17 cellular contexts compared by ENCODE assay signal in genomic region chr3:114235431-114235830, GRCh38. TPM values are rescaled to one million over a fixed set of nuclear protein-coding genes. Genes with fewer than 3 reads are reported as not detected.
DNase-seq lines count a peak whose midpoint lies in the region; ATAC-seq and TF ChIP-seq lines count a peak whose summit lies in the region.
"Had no signal": no experiment of that assay in that cellular context is flagged by ENCODE, and none has a peak within 500 bp of the region (broad histone marks: within the 10 kb centered on the region; RNA-seq: fewer than 3 reads in every experiment).

No MANE protein-coding gene starts in this region.

- no peak overlapping the region for H2AFZ ChIP-seq in OCI-LY7 (ENCODE audit: low read length)

- no peaks in the 10 kb centered on the region for H3K9me3 ChIP-seq in OCI-LY7 (ENCODE audit: low read length)
- H3K9me3 ChIP-seq: BE2C had no signal

- H3K36me3 Mint-ChIP-seq in activated naive CD4-positive, alpha-beta T cell treated with anti-CD3 and anti-CD28 coated beads, Interleukin-2, amount 10 ng/mL, durations not matched to agents 7 days and 5 days, result peaks cover 10% of the 10 kb centered on the region
- H3K36me3 Mint-ChIP-seq in activated CD4-positive, alpha-beta memory T cell treated with anti-CD3 and anti-CD28 coated beads for 36 hours, result peaks cover 8% of the 10 kb centered on the region
- H3K36me3 Mint-ChIP-seq in activated naive CD8-positive, alpha-beta T cell treated with anti-CD3 and anti-CD28 coated beads, Interleukin-2, amount 10 ng/mL, durations not matched to agents 7 days and 5 days, result peaks cover 12% of the 10 kb centered on the region
- no peaks in the 10 kb centered on the region for H3K36me3 Mint-ChIP-seq in stimulated activated effector memory CD8-positive, alpha-beta T cell treated with anti-CD3 and anti-CD28 coated beads, Interleukin-12 subunit alpha, Interleukin-12 subunit beta, amount 100 ng/mL, for 72 hours

- no peak overlapping the region for H3K4me3 Mint-ChIP-seq in activated naive CD4-positive, alpha-beta T cell treated with anti-CD3 and anti-CD28 coated beads, Interleukin-2, amount 10 ng/mL, durations not matched to agents 7 days and 5 days
- H3K4me3 Mint-ChIP-seq in activated CD4-positive, alpha-beta memory T cell treated with anti-CD3 and anti-CD28 coated beads for 36 hours, result no peak overlapping the region
- peak overlapping the region; percentile 49 for H3K4me3 Mint-ChIP-seq in activated naive CD8-positive, alpha-beta T cell treated with anti-CD3 and anti-CD28 coated beads, Interleukin-2, amount 10 ng/mL, durations not matched to agents 7 days and 5 days
- H3K4me3 Mint-ChIP-seq in stimulated activated effector memory CD8-positive, alpha-beta T cell treated with anti-CD3 and anti-CD28 coated beads, Interleukin-12 subunit alpha, Interleukin-12 subunit beta, amount 100 ng/mL, for 72 hours, result peak overlapping the region; percentile 58
- H3K4me3 Mint-ChIP-seq: HFFc6 had no signal

- intact Hi-C loops in activated CD4-positive, alpha-beta memory T cell treated with anti-CD3 and anti-CD28 coated beads for 36 hours (cut with micrococcal nuclease), result loop anchor here (2.0 kb wide), 1 partner anchor 21 kb away; no protein-coding TSS in a partner anchor
- intact Hi-C loops in OCI-LY7 (cut with micrococcal nuclease; ENCODE audit: unreplicated experiment), result no loop called here

- H3K27me3 Mint-ChIP-seq in activated naive CD4-positive, alpha-beta T cell treated with anti-CD3 and anti-CD28 coated beads, Interleukin-2, amount 10 ng/mL, durations not matched to agents 7 days and 5 days, result no peaks in the 10 kb centered on the region
- H3K27me3 Mint-ChIP-seq in activated CD4-positive, alpha-beta memory T cell treated with anti-CD3 and anti-CD28 coated beads for 36 hours, result no peaks in the 10 kb centered on the region
- no peaks in the 10 kb centered on the region for H3K27me3 Mint-ChIP-seq in activated naive CD8-positive, alpha-beta T cell treated with anti-CD3 and anti-CD28 coated beads, Interleukin-2, amount 10 ng/mL, durations not matched to agents 7 days and 5 days

- no peaks in the 10 kb centered on the region for H3K36me3 ChIP-seq in OCI-LY7 (ENCODE audit: insufficient read depth, low read length)
- H3K36me3 ChIP-seq: BE2C had no signal

- no TSS peak for BruUV-seq in OCI-LY7 (replicated peaks; lab: Mats Ljungman, UMichigan)

- no peaks in the 10 kb centered on the region for H4K20me1 ChIP-seq in OCI-LY7 (ENCODE audit: insufficient read depth, low read length)

- no peak overlapping the region for H3K27ac ChIP-seq in OCI-LY7 (ENCODE audit: low read depth, low read length, poor library complexity, severe bottlenecking)

- H3K4me1 Mint-ChIP-seq in activated naive CD4-positive, alpha-beta T cell treated with anti-CD3 and anti-CD28 coated beads, Interleukin-2, amount 10 ng/mL, durations not matched to agents 7 days and 5 days, result peaks cover 58% of the 10 kb centered on the region
- peaks cover 60% of the 10 kb centered on the region for H3K4me1 Mint-ChIP-seq in activated CD4-positive, alpha-beta memory T cell treated with anti-CD3 and anti-CD28 coated beads for 36 hours (ENCODE audit: low read depth)
- peaks cover 44% of the 10 kb centered on the region for H3K4me1 Mint-ChIP-seq in activated naive CD8-positive, alpha-beta T cell treated with anti-CD3 and anti-CD28 coated beads, Interleukin-2, amount 10 ng/mL, durations not matched to agents 7 days and 5 days
- peaks cover 44% of the 10 kb centered on the region for H3K4me1 Mint-ChIP-seq in stimulated activated effector memory CD8-positive, alpha-beta T cell treated with anti-CD3 and anti-CD28 coated beads, Interleukin-12 subunit alpha, Interleukin-12 subunit beta, amount 100 ng/mL, for 72 hours

- no peak for ATAC-seq in activated naive CD8-positive, alpha-beta T cell treated with anti-CD3 and anti-CD28 coated beads, Interleukin-2, amount 10 ng/mL, durations not matched to agents 7 days and 5 days (ENCODE audit: low read depth)
- ATAC-seq in stimulated activated effector memory CD8-positive, alpha-beta T cell treated with anti-CD3 and anti-CD28 coated beads, Interleukin-12 subunit alpha, Interleukin-12 subunit beta, amount 100 ng/mL, for 72 hours, result no peak
- ATAC-seq: PC-3 had no signal

- CTCF ChIA-PET in activated naive CD4-positive, alpha-beta T cell treated with anti-CD3 and anti-CD28 coated beads, Interleukin-2, amount 10 ng/mL, durations not matched to agents 7 days and 5 days (lab: Charles Lee), result no interaction called here
- CTCF ChIA-PET in activated CD4-positive, alpha-beta memory T cell treated with anti-CD3 and anti-CD28 coated beads for 36 hours (lab: Charles Lee), result interaction anchor here (2.8 kb wide), 1 partner anchor 56 kb away, joined by 7 read pairs; no protein-coding TSS in a partner anchor
- CTCF ChIA-PET in OCI-LY7 (lab: Charles Lee; ENCODE audit: unreplicated experiment), result no interaction called here

- H3K4me2 ChIP-seq in OCI-LY7 (ENCODE audit: low read length), result no peak overlapping the region

- H3K9me3 Mint-ChIP-seq in activated naive CD4-positive, alpha-beta T cell treated with anti-CD3 and anti-CD28 coated beads, Interleukin-2, amount 10 ng/mL, durations not matched to agents 7 days and 5 days, result peaks cover 10% of the 10 kb centered on the region
- no peaks in the 10 kb centered on the region for H3K9me3 Mint-ChIP-seq in activated CD4-positive, alpha-beta memory T cell treated with anti-CD3 and anti-CD28 coated beads for 36 hours
- peaks cover 2% of the 10 kb centered on the region for H3K9me3 Mint-ChIP-seq in activated naive CD8-positive, alpha-beta T cell treated with anti-CD3 and anti-CD28 coated beads, Interleukin-2, amount 10 ng/mL, durations not matched to agents 7 days and 5 days
- H3K9me3 Mint-ChIP-seq in stimulated activated effector memory CD8-positive, alpha-beta T cell treated with anti-CD3 and anti-CD28 coated beads, Interleukin-12 subunit alpha, Interleukin-12 subunit beta, amount 100 ng/mL, for 72 hours, result no peaks in the 10 kb centered on the region
- H3K9me3 Mint-ChIP-seq: HFFc6 had no signal

- no peaks in the 10 kb centered on the region for H3K4me1 ChIP-seq in OCI-LY7 (ENCODE audit: insufficient read depth, low read length, poor library complexity, severe bottlenecking)
- H3K4me1 ChIP-seq: BE2C had no signal

- no peak overlapping the region for H3K4me3 ChIP-seq in OCI-LY7 (ENCODE audit: low read depth, low read length, poor library complexity, severe bottlenecking)

- TF ChIP-seq CTCF in OCI-LY7 (conservative IDR thresholded peaks at IDR 0.05; ENCODE audit: low read length), result no peak

- no peaks in the 10 kb centered on the region for H3K9me2 ChIP-seq in OCI-LY7 (ENCODE audit: insufficient read depth, low read length)

- POLR2A ChIA-PET in activated CD4-positive, alpha-beta memory T cell treated with anti-CD3 and anti-CD28 coated beads for 36 hours (lab: Charles Lee), result no interaction called here
- POLR2A ChIA-PET in activated naive CD8-positive, alpha-beta T cell treated with anti-CD3 and anti-CD28 coated beads, Interleukin-2, amount 10 ng/mL, durations not matched to agents 7 days and 5 days (lab: Charles Lee), result interaction anchor here (1.2 to 5.1 kb wide), 2 partner anchors 12 to 21 kb away, joined by 4 to 64 read pairs; no protein-coding TSS in a partner anchor
- POLR2A ChIA-PET in OCI-LY7 (lab: Charles Lee), result interaction anchor here (0.6 kb wide), 1 partner anchor 22 kb away, joined by 4 read pairs; no protein-coding TSS in a partner anchor

- DNase-seq in activated naive CD4-positive, alpha-beta T cell treated with anti-CD3 and anti-CD28 coated beads, Interleukin-2, amount 10 ng/mL, durations not matched to agents 7 days and 5 days, result no peak
- no peak for DNase-seq in activated naive CD4-positive, alpha-beta T cell treated with Interleukin-2 at 50 U/mL for 16 hours
- no peak for DNase-seq in activated CD4-positive, alpha-beta memory T cell treated with anti-CD3 and anti-CD28 coated beads for 36 hours
- no peak for DNase-seq in activated naive CD8-positive, alpha-beta T cell treated with anti-CD3 and anti-CD28 coated beads, Interleukin-2, amount 10 ng/mL, durations not matched to agents 7 days and 5 days
- DNase-seq in stimulated activated effector memory CD8-positive, alpha-beta T cell treated with anti-CD3 and anti-CD28 coated beads, Interleukin-12 subunit alpha, Interleukin-12 subunit beta, amount 100 ng/mL, for 72 hours (ENCODE audit: low spot score in 2 of 2), result no peak
- no peak for DNase-seq in stimulated activated CD4-positive, alpha-beta T cell treated with anti-CD3 and anti-CD28 coated beads, Interleukin-4, amount 100 ng/mL, for 24 hours
- DNase-seq in OCI-LY7 (ENCODE audit: low spot score), result no peak
- DNase-seq: BE2C, DMS153, HFFc6, KG1, NCI-H1092, NCI-H2227 treated with DMSO at 0.1 percent for 48 hours, NCI-H524 treated with DMSO at 0.1 percent for 48 hours, PC-3 had no signal

- no peaks in the 10 kb centered on the region for H3K79me2 ChIP-seq in OCI-LY7 (ENCODE audit: insufficient read depth, low read depth, low read length)

- peak overlapping the region; percentile 72 for H3K27ac Mint-ChIP-seq in activated naive CD4-positive, alpha-beta T cell treated with anti-CD3 and anti-CD28 coated beads, Interleukin-2, amount 10 ng/mL, durations not matched to agents 7 days and 5 days
- H3K27ac Mint-ChIP-seq in activated CD4-positive, alpha-beta memory T cell treated with anti-CD3 and anti-CD28 coated beads for 36 hours, result peak overlapping the region; percentile 76
- peak overlapping the region; percentile 63 for H3K27ac Mint-ChIP-seq in activated naive CD8-positive, alpha-beta T cell treated with anti-CD3 and anti-CD28 coated beads, Interleukin-2, amount 10 ng/mL, durations not matched to agents 7 days and 5 days
- H3K27ac Mint-ChIP-seq in stimulated activated effector memory CD8-positive, alpha-beta T cell treated with anti-CD3 and anti-CD28 coated beads, Interleukin-12 subunit alpha, Interleukin-12 subunit beta, amount 100 ng/mL, for 72 hours, result peak overlapping the region; percentile 26
- H3K27ac Mint-ChIP-seq: HFFc6 had no signal

RNA-seq across cellular contexts. Expression of gene ZNF80, which starts 1.9 kb away (rescaled TPM):
- total RNA-seq in activated CD4-positive, alpha-beta memory T cell treated with anti-CD3 and anti-CD28 coated beads for 36 hours, result under 1 TPM; 0.31 to 0.33 TPM
- 1 to 10 TPM; 5.1 to 5.3 TPM for total RNA-seq in activated naive CD8-positive, alpha-beta T cell treated with anti-CD3 and anti-CD28 coated beads, Interleukin-2, amount 10 ng/mL, durations not matched to agents 7 days and 5 days
- not detected in 2 replicates for total RNA-seq in OCI-LY7 (2014; rRNA removed; shearing (Covaris generic))
- not detected in 2 replicates for total RNA-seq in OCI-LY7 (2022)
- total RNA-seq: H4, HFFc6, M059J, PC-3 had no signal

RNA-seq across cellular contexts. Expression of gene DRD3, which starts 56.6 kb away (rescaled TPM):
- not detected for total RNA-seq in activated CD4-positive, alpha-beta memory T cell treated with anti-CD3 and anti-CD28 coated beads for 36 hours
- total RNA-seq in activated naive CD8-positive, alpha-beta T cell treated with anti-CD3 and anti-CD28 coated beads, Interleukin-2, amount 10 ng/mL, durations not matched to agents 7 days and 5 days, result under 1 TPM in 1 of 2 experiments, not detected in 1; 0.30 TPM
- not detected in 2 replicates for total RNA-seq in OCI-LY7 (2014; rRNA removed; shearing (Covaris generic))
- not detected in 2 replicates for total RNA-seq in OCI-LY7 (2022)
- total RNA-seq: H4, HFFc6, M059J, PC-3 had no signal

RNA-seq across cellular contexts. Expression of gene TIGIT, which starts 58.4 kb away (rescaled TPM):
- total RNA-seq in activated CD4-positive, alpha-beta memory T cell treated with anti-CD3 and anti-CD28 coated beads for 36 hours, result 10 to 100 TPM; 57.0 to 63.8 TPM
- 10 to 100 TPM; 35.5 to 42.4 TPM for total RNA-seq in activated naive CD8-positive, alpha-beta T cell treated with anti-CD3 and anti-CD28 coated beads, Interleukin-2, amount 10 ng/mL, durations not matched to agents 7 days and 5 days
- total RNA-seq in OCI-LY7 (2014; rRNA removed; shearing (Covaris generic)), result 0.35 TPM in 1 of 2 replicates, not detected in the other
- total RNA-seq in OCI-LY7 (2022), result 0.72 and 2.3 TPM in 2 replicates
- total RNA-seq: H4, HFFc6, M059J, PC-3 had no signal

Comparison
In these comparisons a context has a peak if more than half of its experiments do, and no peak if none do; other contexts are left out.
1. H3K27ac Mint-ChIP-seq: peak in every context shown above with its lines; median percentile 76 in activated CD4-positive, alpha-beta memory T cell treated with anti-CD3 and anti-CD28 coated beads for 36 hours; 72 in activated naive CD4-positive, alpha-beta T cell treated with anti-CD3 and anti-CD28 coated beads, Interleukin-2, amount 10 ng/mL, durations not matched to agents 7 days and 5 days; 63 in activated naive CD8-positive, alpha-beta T cell treated with anti-CD3 and anti-CD28 coated beads, Interleukin-2, amount 10 ng/mL, durations not matched to agents 7 days and 5 days; 26 in stimulated activated effector memory CD8-positive, alpha-beta T cell treated with anti-CD3 and anti-CD28 coated beads, Interleukin-12 subunit alpha, Interleukin-12 subunit beta, amount 100 ng/mL, for 72 hours.
2. H3K4me3 Mint-ChIP-seq: peak in activated naive CD8-positive, alpha-beta T cell treated with anti-CD3 and anti-CD28 coated beads, Interleukin-2, amount 10 ng/mL, durations not matched to agents 7 days and 5 days (single experiment) and stimulated activated effector memory CD8-positive, alpha-beta T cell treated with anti-CD3 and anti-CD28 coated beads, Interleukin-12 subunit alpha, Interleukin-12 subunit beta, amount 100 ng/mL, for 72 hours (single experiment); none in activated naive CD4-positive, alpha-beta T cell treated with anti-CD3 and anti-CD28 coated beads, Interleukin-2, amount 10 ng/mL, durations not matched to agents 7 days and 5 days (single experiment) and activated CD4-positive, alpha-beta memory T cell treated with anti-CD3 and anti-CD28 coated beads for 36 hours (single experiment).
3. RNA of gene ZNF80, which starts 1.9 kb away (total RNA-seq): 5.1 to 5.3 TPM in activated naive CD8-positive, alpha-beta T cell treated with anti-CD3 and anti-CD28 coated beads, Interleukin-2, amount 10 ng/mL, durations not matched to agents 7 days and 5 days; 0.31 to 0.33 TPM in activated CD4-positive, alpha-beta memory T cell treated with anti-CD3 and anti-CD28 coated beads for 36 hours and not detected in OCI-LY7; every median in the first group is over 4 times any median in the second.
4. RNA of gene TIGIT, which starts 58.4 kb away (total RNA-seq): 57.0 to 63.8 TPM in activated CD4-positive, alpha-beta memory T cell treated with anti-CD3 and anti-CD28 coated beads for 36 hours and 35.5 to 42.4 TPM in activated naive CD8-positive, alpha-beta T cell treated with anti-CD3 and anti-CD28 coated beads, Interleukin-2, amount 10 ng/mL, durations not matched to agents 7 days and 5 days; 0.35 to 2.3 TPM in OCI-LY7; every median in the first group is over 10 times any median in the second.